In the genomic region with DNA sequence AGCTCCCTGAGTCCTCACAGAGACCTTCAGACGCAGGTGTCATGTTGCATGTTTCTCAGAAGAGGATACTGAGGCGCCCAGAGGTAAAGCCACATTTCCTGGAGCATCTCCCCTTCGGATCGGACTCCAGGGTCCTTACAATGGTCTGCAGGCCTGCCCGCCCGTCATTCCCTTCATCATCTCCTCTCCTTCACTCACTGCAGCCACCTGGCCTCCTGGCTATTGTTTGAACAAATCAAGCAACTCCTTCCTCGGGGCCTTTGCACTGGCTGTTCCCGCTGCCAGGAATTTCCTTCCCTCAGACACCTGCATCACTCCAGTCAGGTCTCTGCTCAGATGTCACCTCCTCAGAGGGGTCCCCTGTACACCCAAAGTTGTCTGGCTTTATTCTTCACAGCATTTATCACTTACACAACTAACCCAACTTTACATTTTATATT, we compare ENCODE assay signal across 17 cellular contexts. TPM values are rescaled to one million over a fixed set of nuclear protein-coding genes. Genes with fewer than 3 reads are reported as not detected.
A peak's percentile ranks its signal among the peaks of the same experiment; 100 is the strongest.
DNase-seq lines count a peak whose midpoint lies in the region; ATAC-seq and TF ChIP-seq lines count a peak whose summit lies in the region.
"Had no signal": no experiment of that assay in that cellular context is flagged by ENCODE, and none has a peak within 500 bp of the region (broad histone marks: within the 10 kb centered on the region; RNA-seq: fewer than 3 reads in every experiment).

No MANE protein-coding gene starts in this region.

- H3K4me1 ChIP-seq in Panc1 (ENCODE audit: control insufficient read depth, insufficient read depth, low read length) (peaks cover 40% of the 10 kb centered on the region), iPS DF 6.9 (ENCODE audit: control insufficient read depth, insufficient read depth, low read length) (peaks cover 1% of the 10 kb centered on the region; the same call in 1 of the 2 replicates), sigmoid colon (peaks cover 0 to 35% (median 20%) of the 10 kb centered on the region in 4 donors)

- H3K36me3 ChIP-seq in Panc1 (ENCODE audit: control insufficient read depth, insufficient read depth, low read length) (no peaks in the 10 kb centered on the region), iPS DF 6.9 (ENCODE audit: control insufficient read depth, insufficient read depth, low read length) (no peaks in the 10 kb centered on the region), sigmoid colon (no peaks in the 10 kb centered on the region)

- no peak for TF ChIP-seq POLR2A in sigmoid colon (IDR thresholded peaks at IDR 0.05)

- CTCF ChIA-PET in Panc1 (lab: Charles Lee) = no interaction called here

- H3K27me3 ChIP-seq in Panc1 (ENCODE audit: control insufficient read depth, insufficient read depth, low read length) = no peaks in the 10 kb centered on the region
- no peaks in the 10 kb centered on the region for H3K27me3 ChIP-seq in iPS DF 6.9 (ENCODE audit: control insufficient read depth, insufficient read depth, low read length)
- no peaks in the 10 kb centered on the region for H3K27me3 ChIP-seq in sigmoid colon

- ATAC-seq in Panc1 (no peak; the same call in 1 of the 2 replicates), HG02571 (IDR thresholded peaks at IDR 0.05; ENCODE audit: unreplicated experiment) (no peak)
- no peak for ATAC-seq in activated CD4-positive, CD25-positive, alpha-beta regulatory T cell treated with anti-CD3 and anti-CD28 coated beads, Interleukin-2, amount 50 U/mL, for 24 hours
- ATAC-seq: T-helper 17 cell had no signal

- peak overlapping the region; percentile 88 for H3K27ac ChIP-seq in Panc1 (ENCODE audit: low read length)
- H3K27ac ChIP-seq in iPS DF 6.9 (ENCODE audit: low read length) = peak overlapping the region; percentile 23
- peak overlapping the region in 3 of 4 donors; percentile 61 to 79 (median 74) for H3K27ac ChIP-seq in sigmoid colon
- H3K27ac ChIP-seq: 22Rv1 had no signal

- in situ Hi-C loops in Panc1 (cut with HindIII; ENCODE audit: low pct_unique_long_range_greater_than_20kb, low sequenced_read_pairs) = no loop called here

- peak; percentile 69 for DNase-seq in DMS53 (lab: John Stamatoyannopoulos, UW)
- no peak for DNase-seq in DMS53 treated with DMSO at 0.1 percent for 48 hours (lab: John Stamatoyannopoulos, UW; ENCODE audit: unreplicated experiment)
- no peak for DNase-seq in Panc1 (ENCODE audit: low read depth, low spot score)
- DNase-seq in iPS DF 6.9 (ENCODE audit: low read depth, low spot score) = no peak
- no peak for DNase-seq in sigmoid colon
- no peak for DNase-seq in activated CD4-positive, alpha-beta T cell treated with anti-CD3 and anti-CD28 coated beads for 4 hours
- DNase-seq: activated CD4-positive, alpha-beta T cell treated with anti-CD3 and anti-CD28 coated beads for 1 hour; activated effector memory CD4-positive, alpha-beta T cell treated with Interleukin-2 at 50 U/mL for 16 hours; amniotic stem cell; RPMI8226; T-helper 17 cell had no signal

- TF ChIP-seq EP300 in sigmoid colon (IDR thresholded peaks at IDR 0.05) = no peak

- H3K9me3 ChIP-seq in Panc1 (ENCODE audit: control insufficient read depth, insufficient read depth, low read depth, low read length) = no peaks in the 10 kb centered on the region
- no peaks in the 10 kb centered on the region for H3K9me3 ChIP-seq in iPS DF 6.9 (ENCODE audit: control insufficient read depth, insufficient read depth, low read length)
- H3K9me3 ChIP-seq in sigmoid colon = no peaks in the 10 kb centered on the region

- WGBS in iPS DF 6.9 (ENCODE audit: insufficient coverage, insufficient read length) = no CpG with 5 or more reads among the region's 8 CpGs
- 40 to 78% methylated on average over 8 of the region's 8 CpGs for WGBS in sigmoid colon, 2 donors

- H3K4me3 ChIP-seq in Panc1 (ENCODE audit: low read depth in 2 of 2, low read length in 2 of 2) (no peak overlapping the region), iPS DF 6.9 (ENCODE audit: low read length) (no peak overlapping the region), sigmoid colon (no peak overlapping the region)

- TF ChIP-seq CTCF in Panc1 (IDR thresholded peaks at IDR 0.05) (no peak), sigmoid colon (IDR thresholded peaks at IDR 0.05) (no peak)

- intact Hi-C loops in Panc1 (cut with micrococcal nuclease; ENCODE audit: unreplicated experiment) = no loop called here
- intact Hi-C loops in sigmoid colon (cut with DNase I) = no loop called here

- BruUV-seq in Panc1 (replicated peaks; lab: Mats Ljungman, UMichigan) = no TSS peak

- POLR2A ChIA-PET in Panc1 (lab: Charles Lee) = interaction anchor here (0.6 kb wide), 1 partner anchor 48 kb away, joined by 6 read pairs; no protein-coding TSS in a partner anchor

RNA-seq across cellular contexts. Expression of gene CEACAM16, which starts 20.3 kb away (rescaled TPM):
- total RNA-seq in Panc1 (2021; ENCODE audit: unreplicated experiment) = not detected
- not detected for polyA plus RNA-seq in Panc1 (2012; ENCODE audit: insufficient read length)
- not detected for total RNA-seq in sigmoid colon
- polyA plus RNA-seq in sigmoid colon = not detected
- total RNA-seq: omental fat pad, T-helper 17 cell had no signal
- polyA plus RNA-seq: CD14-positive monocyte had no signal

RNA-seq across cellular contexts. Expression of gene BCL3, which starts 29.2 kb away (rescaled TPM):
- total RNA-seq in Panc1 (2021; ENCODE audit: unreplicated experiment) = 48.5 TPM
- polyA plus RNA-seq in Panc1 (2012; ENCODE audit: insufficient read length) = 80.9 TPM
- total RNA-seq in sigmoid colon = 10 to 100 TPM; 13.9 to 69.0 (median 25.9) TPM
- polyA plus RNA-seq in sigmoid colon = 100 to 1,000 TPM in 1 of 3 donors, 10 to 100 TPM in 2; 44.4 to 104 (median 64.7) TPM

RNA-seq across cellular contexts. Expression of gene CEACAM19, which starts 48.0 kb away (rescaled TPM):
- total RNA-seq in Panc1 (2021; ENCODE audit: unreplicated experiment) = 1.2 TPM
- polyA plus RNA-seq in Panc1 (2012; ENCODE audit: insufficient read length) = 0.64 TPM
- 1 to 10 TPM; 1.3 to 5.3 (median 2.6) TPM for total RNA-seq in sigmoid colon
- polyA plus RNA-seq in sigmoid colon = 1 to 10 TPM in 1 of 3 donors, under 1 TPM in 2; 0.60 to 4.9 (median 0.69) TPM
- polyA plus RNA-seq: CD14-positive monocyte had no signal

RNA-seq across cellular contexts. Expression of gene CBLC, which starts 58.4 kb away (rescaled TPM):
- total RNA-seq in Panc1 (2021; ENCODE audit: unreplicated experiment) (0.80 TPM), sigmoid colon (not detected)
- polyA plus RNA-seq in Panc1 (2012; ENCODE audit: insufficient read length) = 2.3 TPM
- polyA plus RNA-seq in sigmoid colon = 10 to 100 TPM; 46.8 to 64.5 (median 58.0) TPM
- total RNA-seq: skeletal muscle tissue, T-helper 17 cell had no signal
- polyA plus RNA-seq: CD14-positive monocyte had no signal

Comparison
In these comparisons a context has a peak if more than half of its experiments do, and no peak if none do; other contexts are left out.
1. H3K27ac ChIP-seq: peak in every context shown above with its lines; median percentile 88 in Panc1; 74 in sigmoid colon; 23 in iPS DF 6.9.